ENCODE assay signal across 9 cellular contexts in genomic region chr11:112175596-112175947, GRCh38. TPM values are rescaled to one million over a fixed set of nuclear protein-coding genes. Genes with fewer than 3 reads are reported as not detected.
DNase-seq lines count a peak whose midpoint lies in the region; ATAC-seq, FAIRE-seq and TF ChIP-seq lines count a peak whose summit lies in the region.
"Had no signal": no experiment of that assay in that cellular context is flagged by ENCODE, and none has a peak within 500 bp of the region (broad histone marks: within the 10 kb centered on the region; RNA-seq: fewer than 3 reads in every experiment).

No MANE protein-coding gene starts in this region.

- peak overlapping the region in 7 of 8 donors; percentile 6 to 79 (median 65) for H3K4me3 Mint-ChIP-seq in CD4-positive, alpha-beta memory T cell
- peak overlapping the region; percentile 83 for H3K4me3 Mint-ChIP-seq in glutamatergic neuron (ENCODE audit: unreplicated experiment)

- WGBS in pancreas, 2 donors: 10 to 15% methylated on average over 4 of the region's 4 CpGs

- no peaks in the 10 kb centered on the region for H3K36me3 ChIP-seq in CD4-positive, alpha-beta memory T cell (ENCODE audit: insufficient read depth, low read length)
- H3K36me3 ChIP-seq in pancreas: no peaks in the 10 kb centered on the region

- FAIRE-seq in pancreas (lab: Jason Lieb, UNC) (no peak), urothelium cell line (lab: Jason Lieb, UNC) (no peak)

- intact Hi-C loops in CD4-positive, alpha-beta memory T cell (cut with micrococcal nuclease): loop anchor here (2.0 kb wide), 1 partner anchor 63 kb away; no protein-coding TSS in a partner anchor
- intact Hi-C loops in pancreas (cut with DNase I): no loop called here

- peaks cover 0 to 12% (median 9%) of the 10 kb centered on the region in 4 donors for H3K4me1 Mint-ChIP-seq in CD4-positive, alpha-beta memory T cell
- no peaks in the 10 kb centered on the region for H3K4me1 Mint-ChIP-seq in glutamatergic neuron (ENCODE audit: low read depth, unreplicated experiment)

- H3K4me3 ChIP-seq in CD4-positive, alpha-beta memory T cell (ENCODE audit: low read length in 2 of 2): no peak overlapping the region
- H3K4me3 ChIP-seq in WI38 (ENCODE audit: low read depth, low read length) (peak overlapping the region; percentile 47), pancreas (peak overlapping the region in 2 of 4 donors; percentile 17 to 29)

- no peak for DNase-seq in CD4-positive, alpha-beta memory T cell
- no peak for DNase-seq in glutamatergic neuron
- DNase-seq in pancreas: no peak
- no peak for DNase-seq in urothelium cell line (ENCODE audit: low spot score)
- no peak for DNase-seq in activated CD4-positive, CD25-positive, alpha-beta regulatory T cell (lab: John Stamatoyannopoulos, UW)
- no peak for DNase-seq in iPS-NIHi7 (ENCODE audit: extremely low spot score)
- no peak for DNase-seq in NCI-H69 (lab: John Stamatoyannopoulos, UW)

- H3K9me3 Mint-ChIP-seq in CD4-positive, alpha-beta memory T cell: no peaks in the 10 kb centered on the region
- no peaks in the 10 kb centered on the region for H3K9me3 Mint-ChIP-seq in glutamatergic neuron (ENCODE audit: unreplicated experiment)
- H3K9me3 Mint-ChIP-seq: activated naive CD4-positive, alpha-beta T cell treated with anti-CD3 and anti-CD28 coated beads for 36 hours had no signal

- H3K27ac ChIP-seq in CD4-positive, alpha-beta memory T cell (ENCODE audit: low read depth, low read length): no peak overlapping the region
- peak overlapping the region in 2 of 4 donors; percentile 19 to 55 for H3K27ac ChIP-seq in pancreas

- no peak for TF ChIP-seq CTCF in WI38 (IDR thresholded peaks at IDR 0.05; ENCODE audit: low read depth, low read length)
- no peak for TF ChIP-seq CTCF in glutamatergic neuron (IDR thresholded peaks at IDR 0.05; ENCODE audit: partially characterized antibody, unreplicated experiment)
- TF ChIP-seq CTCF in pancreas (IDR thresholded peaks at IDR 0.05): no peak

- peaks cover 9% of the 10 kb centered on the region for H3K4me1 ChIP-seq in CD4-positive, alpha-beta memory T cell (ENCODE audit: insufficient read depth, low read length)
- H3K4me1 ChIP-seq in pancreas: no peaks in the 10 kb centered on the region

- CTCF ChIA-PET in CD4-positive, alpha-beta memory T cell (lab: Charles Lee; ENCODE audit: partially characterized antibody): no interaction called here

- no peaks in the 10 kb centered on the region for H3K9me3 ChIP-seq in CD4-positive, alpha-beta memory T cell (ENCODE audit: control insufficient read depth in 1 of 2, low read length in 2 of 2)
- no peaks in the 10 kb centered on the region for H3K9me3 ChIP-seq in pancreas

- H3K36me3 Mint-ChIP-seq in CD4-positive, alpha-beta memory T cell: no peaks in the 10 kb centered on the region
- no peaks in the 10 kb centered on the region for H3K36me3 Mint-ChIP-seq in glutamatergic neuron (ENCODE audit: unreplicated experiment)

- POLR2A ChIA-PET in CD4-positive, alpha-beta memory T cell (lab: Charles Lee; ENCODE audit: partially characterized antibody): no interaction called here

- peaks cover 8 to 14% of the 10 kb centered on the region in 2 donors for H3K27me3 Mint-ChIP-seq in CD4-positive, alpha-beta memory T cell
- no peaks in the 10 kb centered on the region for H3K27me3 Mint-ChIP-seq in glutamatergic neuron (ENCODE audit: unreplicated experiment)

- ATAC-seq in pancreas: peak; percentile 24 to 55 (median 46)

- peak overlapping the region in 1 of 7 donors; percentile 23 for H3K27ac Mint-ChIP-seq in CD4-positive, alpha-beta memory T cell
- no peak overlapping the region for H3K27ac Mint-ChIP-seq in glutamatergic neuron (ENCODE audit: unreplicated experiment)
- H3K27ac Mint-ChIP-seq: activated naive CD4-positive, alpha-beta T cell treated with anti-CD3 and anti-CD28 coated beads for 36 hours had no signal

- no peaks in the 10 kb centered on the region for H3K27me3 ChIP-seq in CD4-positive, alpha-beta memory T cell (ENCODE audit: insufficient read depth, low read length)
- no peaks in the 10 kb centered on the region for H3K27me3 ChIP-seq in pancreas

RNA-seq across cellular contexts. Expression of gene BCO2, which starts 0.3 kb away (rescaled TPM):
- 1 to 10 TPM; 1.9 to 3.4 TPM for total RNA-seq in CD4-positive, alpha-beta memory T cell
- polyA plus RNA-seq in CD4-positive, alpha-beta memory T cell: under 1 TPM in 1 of 2 donors, not detected in 1; 0.62 TPM
- 2.6 TPM for total RNA-seq in glutamatergic neuron (ENCODE audit: unreplicated experiment)
- 1 to 10 TPM in 5 of 6 donors, under 1 TPM in 1; 0.59 to 4.1 (median 1.7) TPM for total RNA-seq in pancreas
- 1 to 10 TPM; 3.4 to 10.0 TPM for polyA plus RNA-seq in pancreas

RNA-seq across cellular contexts. Expression of gene TEX12, which starts 8.4 kb away (rescaled TPM):
- total RNA-seq in CD4-positive, alpha-beta memory T cell: under 1 TPM in 1 of 2 experiments, not detected in 1; 0.29 TPM
- not detected for polyA plus RNA-seq in CD4-positive, alpha-beta memory T cell
- total RNA-seq in glutamatergic neuron (ENCODE audit: unreplicated experiment) (not detected), pancreas (not detected)
- under 1 TPM in 1 of 2 donors, not detected in 1; 0.19 TPM for polyA plus RNA-seq in pancreas
- total RNA-seq: activated naive CD4-positive, alpha-beta T cell treated with anti-CD3 and anti-CD28 coated beads for 36 hours had no signal

RNA-seq across cellular contexts. Expression of gene IL18, which starts 11.7 kb away (rescaled TPM):
- total RNA-seq in CD4-positive, alpha-beta memory T cell: under 1 TPM in 1 of 2 experiments, not detected in 1; 0.42 TPM
- not detected for polyA plus RNA-seq in CD4-positive, alpha-beta memory T cell
- total RNA-seq in glutamatergic neuron (ENCODE audit: unreplicated experiment) (not detected), pancreas (10 to 100 TPM in 1 of 6 donors, 1 to 10 TPM in 4, under 1 TPM in 1; 0.83 to 12.1 (median 4.5) TPM)
- polyA plus RNA-seq in pancreas: 1 to 10 TPM; 9.1 to 9.8 TPM
- total RNA-seq: activated naive CD4-positive, alpha-beta T cell treated with anti-CD3 and anti-CD28 coated beads for 36 hours had no signal

RNA-seq across cellular contexts. Expression of gene PTS, which starts 50.7 kb away (rescaled TPM):
- total RNA-seq in CD4-positive, alpha-beta memory T cell: 10 to 100 TPM; 23.6 to 26.9 TPM
- 10 to 100 TPM; 11.2 to 11.4 TPM for polyA plus RNA-seq in CD4-positive, alpha-beta memory T cell
- 47.7 TPM for total RNA-seq in glutamatergic neuron (ENCODE audit: unreplicated experiment)
- total RNA-seq in pancreas: 10 to 100 TPM in 3 of 6 donors, 1 to 10 TPM in 3; 7.0 to 15.3 (median 10.5) TPM
- 10 to 100 TPM; 33.0 to 41.5 TPM for polyA plus RNA-seq in pancreas
